In genomic region chr12:120110550-120111501, GRCh38 we compare ENCODE assay signal across 9 cellular contexts. TPM values are rescaled to one million over a fixed set of nuclear protein-coding genes. Genes with fewer than 3 reads are reported as not detected.
DNase-seq lines count a peak whose midpoint lies in the region; ATAC-seq, FAIRE-seq and TF ChIP-seq lines count a peak whose summit lies in the region.
"Had no signal": no experiment of that assay in that cellular context is flagged by ENCODE, and none has a peak within 500 bp of the region (broad histone marks: within the 10 kb centered on the region; RNA-seq: fewer than 3 reads in every experiment).

No MANE protein-coding gene starts in this region.

- H3K4me3 ChIP-seq in pancreas: no peak overlapping the region

- H3K36me3 ChIP-seq in pancreas: no peaks in the 10 kb centered on the region

- peaks cover 84% of the 10 kb centered on the region for H3K36me3 Mint-ChIP-seq in dendritic cell treated with granulocyte-macrophage colony-stimulating factor and Interleukin-4, amounts not matched to agents 40 ng/mL and 50 ng/mL, for 4 days (ENCODE audit: low read depth)

- no peak for FAIRE-seq in pancreas (lab: Jason Lieb, UNC)
- FAIRE-seq: TTC549 had no signal

- no peak overlapping the region for H3K27ac ChIP-seq in pancreas

- no peak for TF ChIP-seq CTCF in pancreas (IDR thresholded peaks at IDR 0.05)

- ATAC-seq in GM18907 (IDR thresholded peaks at IDR 0.05; ENCODE audit: unreplicated experiment) (peak; percentile 62), HG03064 (IDR thresholded peaks at IDR 0.05; ENCODE audit: low read depth, unreplicated experiment) (peak; percentile 60), pancreas (peak in 3 of 4 donors; percentile 55 to 83 (median 80))

- no peaks in the 10 kb centered on the region for H3K9me3 Mint-ChIP-seq in dendritic cell treated with granulocyte-macrophage colony-stimulating factor and Interleukin-4, amounts not matched to agents 40 ng/mL and 50 ng/mL, for 4 days

- peaks cover 0 to 11% (median 0%) of the 10 kb centered on the region in 3 donors for H3K4me1 ChIP-seq in pancreas

- H3K27ac Mint-ChIP-seq in dendritic cell treated with granulocyte-macrophage colony-stimulating factor and Interleukin-4, amounts not matched to agents 40 ng/mL and 50 ng/mL, for 4 days: peak overlapping the region; percentile 90

- peak in 4 of 5 experiments; percentile 23 to 74 (median 43) for DNase-seq in T-helper 2 cell
- DNase-seq in pancreas: peak in 1 of 6 donors; percentile 59
- no peak for DNase-seq in H4 (ENCODE audit: low spot score)
- no peak for DNase-seq in HT-29 (ENCODE audit: low spot score)
- no peak for DNase-seq in NCI-H128 (lab: John Stamatoyannopoulos, UW; ENCODE audit: unreplicated experiment)

- no peaks in the 10 kb centered on the region for H3K27me3 Mint-ChIP-seq in dendritic cell treated with granulocyte-macrophage colony-stimulating factor and Interleukin-4, amounts not matched to agents 40 ng/mL and 50 ng/mL, for 4 days

- H3K9me3 ChIP-seq in pancreas: no peaks in the 10 kb centered on the region

- intact Hi-C loops in dendritic cell treated with granulocyte-macrophage colony-stimulating factor and Interleukin-4, amounts not matched to agents 40 ng/mL and 50 ng/mL, for 4 days (cut with micrococcal nuclease): loop anchor here (2.0 kb wide), 2 partner anchors 16 to 24 kb away; no protein-coding TSS in a partner anchor
- intact Hi-C loops in pancreas (cut with DNase I): no loop called here

- H3K4me1 Mint-ChIP-seq in dendritic cell treated with granulocyte-macrophage colony-stimulating factor and Interleukin-4, amounts not matched to agents 40 ng/mL and 50 ng/mL, for 4 days (ENCODE audit: low read depth): peaks cover 87% of the 10 kb centered on the region

- no peaks in the 10 kb centered on the region for H3K27me3 ChIP-seq in pancreas

- peak overlapping the region; percentile 69 for H3K4me3 Mint-ChIP-seq in dendritic cell treated with granulocyte-macrophage colony-stimulating factor and Interleukin-4, amounts not matched to agents 40 ng/mL and 50 ng/mL, for 4 days

- 78 to 83% methylated on average over 26 of the region's 26 CpGs for WGBS in pancreas, 2 donors

RNA-seq across cellular contexts. Expression of gene RAB35, which starts 5.7 kb away (rescaled TPM):
- 10 to 100 TPM; 10.7 to 23.0 (median 15.0) TPM for total RNA-seq in pancreas
- polyA plus RNA-seq in pancreas: 10 to 100 TPM; 13.6 to 13.9 TPM
- 17.7 and 23.2 TPM in 2 replicates for total RNA-seq in H4 (2014; rRNA removed; shearing (Covaris generic))
- total RNA-seq in HT-29 (2014; rRNA removed; shearing (Covaris generic)): 46.1 and 53.4 TPM in 2 replicates

Comparison
In these comparisons a context has a peak if more than half of its experiments do, and no peak if none do; other contexts are left out.
1. DNase-seq: peak in T-helper 2 cell (4 of 5); none in H4 (single experiment), HT-29 (single experiment) and NCI-H128 (single experiment).
2. Peak in every context shown above with its lines, with median percentiles within 50 percentile points of each other: ATAC-seq.